ENCODE assay signal across 18 cellular contexts in genomic region chr2:83517727-83518368, GRCh38.
"Had no signal": no experiment of that assay in that cellular context is flagged by ENCODE, and none has a peak within 500 bp of the region (broad histone marks: within the 10 kb centered on the region; RNA-seq: fewer than 3 reads in every experiment).

No MANE protein-coding gene starts in this region.

- H3K27ac ChIP-seq: colonic mucosa, heart right ventricle, left ventricle myocardium inferior, right lobe of liver, transverse colon had no signal

- H3K4me3 Mint-ChIP-seq: activated CD8-positive, alpha-beta T cell treated with anti-CD3 and anti-CD28 coated beads for 36 hours; activated T-helper 1 cell treated with anti-CD3 and anti-CD28 coated beads, Interleukin-12 subunit alpha, Interleukin-12 subunit beta, Interleukin-2, Interleukin-4 antibody, amounts not matched to agents 30 ng/mL and 10 ng/mL and 1 ng/mL, durations not matched to agents 14 hours and 24 hours and 36 hours; natural killer cell treated with Interleukin-12 subunit alpha and Interleukin-12 subunit beta and Interleukin-15 and Interleukin-18, amount 100 ng/mL, for 72 hours; stimulated activated effector memory CD8-positive, alpha-beta T cell treated with anti-CD3 and anti-CD28 coated beads, Interleukin-12 subunit alpha, Interleukin-12 subunit beta, amount 100 ng/mL, for 72 hours had no signal

- FAIRE-seq: frontal cortex, kidney had no signal

- H3K4me3 ChIP-seq: colonic mucosa, heart right ventricle, left ventricle myocardium inferior, right lobe of liver, transverse colon had no signal

- H3K4me1 Mint-ChIP-seq: stimulated activated effector memory CD8-positive, alpha-beta T cell treated with anti-CD3 and anti-CD28 coated beads, Interleukin-12 subunit alpha, Interleukin-12 subunit beta, amount 100 ng/mL, for 72 hours had no signal

- H3K27me3 ChIP-seq: colonic mucosa, heart right ventricle, right lobe of liver, transverse colon had no signal

- H3K9me3 ChIP-seq: colonic mucosa, right lobe of liver, transverse colon had no signal

- DNase-seq: activated CD4-positive, alpha-beta T cell treated with anti-CD3 and anti-CD28 coated beads for 4 hours; activated CD8-positive, alpha-beta memory T cell treated with anti-CD3 and anti-CD28 coated beads, Interleukin-2, amount 50 U/mL, for 48 hours; activated CD8-positive, alpha-beta T cell treated with anti-CD3 and anti-CD28 coated beads for 36 hours; activated naive CD4-positive, alpha-beta T cell treated with Interleukin-2 at 50 U/mL for 16 hours; colonic mucosa; heart right ventricle; left ventricle myocardium inferior; mesenchymal stem cell; occipital lobe; T-helper 9 cell; transverse colon had no signal

- H3K27me3 Mint-ChIP-seq: activated CD8-positive, alpha-beta T cell treated with anti-CD3 and anti-CD28 coated beads for 36 hours; natural killer cell treated with Interleukin-12 subunit alpha and Interleukin-12 subunit beta and Interleukin-15 and Interleukin-18, amount 100 ng/mL, for 72 hours; progenitor cell of endocrine pancreas had no signal

- H3K4me1 ChIP-seq: colonic mucosa, heart right ventricle, left ventricle myocardium inferior, right lobe of liver, transverse colon had no signal

- H3K36me3 ChIP-seq: colonic mucosa, heart right ventricle, left ventricle myocardium inferior, right lobe of liver, transverse colon had no signal

- ATAC-seq: activated CD8-positive, alpha-beta T cell treated with anti-CD3 and anti-CD28 coated beads for 36 hours; heart right ventricle; natural killer cell treated with Interleukin-12 subunit alpha and Interleukin-12 subunit beta and Interleukin-15 and Interleukin-18, amount 100 ng/mL, for 72 hours; right lobe of liver; stimulated activated effector memory CD8-positive, alpha-beta T cell treated with anti-CD3 and anti-CD28 coated beads, Interleukin-12 subunit alpha, Interleukin-12 subunit beta, amount 100 ng/mL, for 72 hours had no signal

- H3K27ac Mint-ChIP-seq: activated CD8-positive, alpha-beta T cell treated with anti-CD3 and anti-CD28 coated beads for 36 hours; activated T-helper 1 cell treated with anti-CD3 and anti-CD28 coated beads, Interleukin-12 subunit alpha, Interleukin-12 subunit beta, Interleukin-2, Interleukin-4 antibody, amounts not matched to agents 30 ng/mL and 10 ng/mL and 1 ng/mL, durations not matched to agents 14 hours and 24 hours and 36 hours; natural killer cell treated with Interleukin-12 subunit alpha and Interleukin-12 subunit beta and Interleukin-15 and Interleukin-18, amount 100 ng/mL, for 72 hours; stimulated activated effector memory CD8-positive, alpha-beta T cell treated with anti-CD3 and anti-CD28 coated beads, Interleukin-12 subunit alpha, Interleukin-12 subunit beta, amount 100 ng/mL, for 72 hours had no signal
